In genomic region chr19:1590641-1591397, GRCh38 we compare ENCODE assay signal across 8 cellular contexts.
DNase-seq lines count a peak whose midpoint lies in the region; ATAC-seq and TF ChIP-seq lines count a peak whose summit lies in the region.

No MANE protein-coding gene starts in this region.

- H3K4me1 ChIP-seq in duodenal mucosa (ENCODE audit: control insufficient read depth in 1 of 2, insufficient read depth in 2 of 2, low read length in 2 of 2): peaks cover 19 to 24% of the 10 kb centered on the region in 2 donors

- H3K36me3 ChIP-seq in duodenal mucosa (ENCODE audit: control insufficient read depth in 1 of 2, insufficient read depth in 2 of 2, low read length in 2 of 2): peaks cover 0 to 2% of the 10 kb centered on the region in 2 donors

- H3K27ac ChIP-seq in duodenal mucosa (ENCODE audit: low read depth, low read length): no peak overlapping the region

- peak overlapping the region; percentile 82 to 85 for H3K4me3 ChIP-seq in duodenal mucosa (ENCODE audit: low read depth in 1 of 2, low read length in 2 of 2)

- H3K9me3 ChIP-seq in duodenal mucosa (ENCODE audit: control insufficient read depth in 1 of 2, low read length in 2 of 2): no peaks in the 10 kb centered on the region

- H3K36me3 Mint-ChIP-seq in nephron progenitor cell (ENCODE audit: low read depth): peaks cover 20% of the 10 kb centered on the region

- peak overlapping the region; percentile 99 for H3K27ac Mint-ChIP-seq in nephron progenitor cell

- peak overlapping the region; percentile 91 for H3K4me3 Mint-ChIP-seq in nephron progenitor cell

- H3K27me3 ChIP-seq in duodenal mucosa (ENCODE audit: control insufficient read depth in 1 of 2, insufficient read depth in 2 of 2, low read length in 2 of 2): no peaks in the 10 kb centered on the region

- peak overlapping the region; percentile 84 to 90 for H3K9ac ChIP-seq in duodenal mucosa (ENCODE audit: low read depth in 1 of 2, low read length in 2 of 2)

- ATAC-seq in GM18873 (IDR thresholded peaks at IDR 0.05; ENCODE audit: low FRiP score, unreplicated experiment): no peak

- peaks cover 3% of the 10 kb centered on the region for H3K27me3 Mint-ChIP-seq in nephron progenitor cell (ENCODE audit: low read depth, poor library complexity)

- no peaks in the 10 kb centered on the region for H3K9me3 Mint-ChIP-seq in nephron progenitor cell

- TF ChIP-seq POLR2A in GM18526 (IDR thresholded peaks at IDR 0.05; ENCODE audit: extremely low read depth, insufficient read length): peak; percentile 26
- peak; percentile 69; the same call in 1 of the 2 replicates for TF ChIP-seq POLR2A in Raji (IDR thresholded peaks at IDR 0.05; ENCODE audit: insufficient read depth, low read depth, low read length)

- H3K4me1 Mint-ChIP-seq in nephron progenitor cell: peaks cover 32% of the 10 kb centered on the region

- TF ChIP-seq CTCF in AG09319 (IDR thresholded peaks at IDR 0.05; ENCODE audit: low read depth, low read length): peak; percentile 33
- TF ChIP-seq CTCF in nephron progenitor cell (IDR thresholded peaks at IDR 0.05): no peak

- DNase-seq in AG09319 (ENCODE audit: extremely low read depth, low read depth): no peak
- no peak for DNase-seq in nephron progenitor cell
- no peak for DNase-seq in NCI-H128 (lab: John Stamatoyannopoulos, UW; ENCODE audit: unreplicated experiment)
- DNase-seq in NCI-H1417 treated with DMSO at 0.1 percent for 48 hours (lab: John Stamatoyannopoulos, UW): no peak
